Comparison of ENCODE assay signal across 29 cellular contexts in genomic region chr12:78308701-78309100, GRCh38.
"Had no signal": no experiment of that assay in that cellular context is flagged by ENCODE, and none has a peak within 500 bp of the region (broad histone marks: within the 10 kb centered on the region; RNA-seq: fewer than 3 reads in every experiment).

No MANE protein-coding gene starts in this region.

- H3K36me3 Mint-ChIP-seq: activated naive CD4-positive, alpha-beta T cell treated with anti-CD3 and anti-CD28 coated beads, Interleukin-2, amount 10 ng/mL, durations not matched to agents 7 days and 5 days; activated naive CD4-positive, alpha-beta T cell treated with anti-CD3 and anti-CD28 coated beads, Interleukin-2, amount 50 U/mL, for 72 hours; activated naive CD8-positive, alpha-beta T cell treated with anti-CD3 and anti-CD28 coated beads, Interleukin-2, amount 10 ng/mL, durations not matched to agents 7 days and 5 days; brain had no signal

- DNase-seq: activated CD4-positive, alpha-beta memory T cell treated with anti-CD3 and anti-CD28 coated beads, Interleukin-2, amount 10 ng/mL, durations not matched to agents 7 days and 5 days; activated CD4-positive, alpha-beta T cell treated with anti-CD3 and anti-CD28 coated beads for 1 hour; activated CD4-positive, alpha-beta T cell treated with anti-CD3 and anti-CD28 coated beads for 4 hours; activated CD4-positive, alpha-beta T cell treated with anti-CD3 and anti-CD28 coated beads, Interleukin-2, amount 10 ng/mL, durations not matched to agents 7 days and 5 days; activated CD4-positive, alpha-beta T cell treated with anti-CD3 and anti-CD28 coated beads, Interleukin-2, amount 50 U/mL, for 4 hours; activated CD8-positive, alpha-beta memory T cell treated with anti-CD3 and anti-CD28 coated beads, Interleukin-2, amount 50 U/mL, for 48 hours; activated gamma-delta T cell; activated naive CD4-positive, alpha-beta T cell; activated naive CD4-positive, alpha-beta T cell treated with anti-CD3 and anti-CD28 coated beads, Interleukin-2, amount 10 ng/mL, durations not matched to agents 7 days and 5 days; activated naive CD8-positive, alpha-beta T cell treated with anti-CD3 and anti-CD28 coated beads, Interleukin-2, amount 10 ng/mL, durations not matched to agents 7 days and 5 days; activated T-cell treated with anti-CD3 and anti-CD28 coated beads for 4 hours; activated T-cell treated with anti-CD3 and anti-CD28 coated beads, Interleukin-2, amount 50 U/mL, for 24 hours; activated T-cell treated with anti-CD3 and anti-CD28 coated beads, Interleukin-2, amount 50 U/mL, for 72 hours; caudate nucleus; cortex of kidney; dermis blood vessel endothelial cell; effector CD4-positive, alpha-beta T cell; effector memory CD8-positive, alpha-beta T cell; foreskin fibroblast; gastrocnemius medialis; glutamatergic neuron; heart left ventricle; T-helper 2 cell had no signal

- H3K9me3 Mint-ChIP-seq: activated CD4-positive, alpha-beta T cell treated with anti-CD3 and anti-CD28 coated beads, Interleukin-2, amount 10 ng/mL, durations not matched to agents 7 days and 5 days; activated naive CD4-positive, alpha-beta T cell treated with anti-CD3 and anti-CD28 coated beads, Interleukin-2, amount 10 ng/mL, durations not matched to agents 7 days and 5 days; activated naive CD8-positive, alpha-beta T cell treated with anti-CD3 and anti-CD28 coated beads, Interleukin-2, amount 10 ng/mL, durations not matched to agents 7 days and 5 days had no signal

- H3K4me3 Mint-ChIP-seq: activated CD4-positive, alpha-beta memory T cell treated with anti-CD3 and anti-CD28 coated beads, Interleukin-2, amount 10 ng/mL, durations not matched to agents 7 days and 5 days; activated CD4-positive, alpha-beta T cell treated with anti-CD3 and anti-CD28 coated beads, Interleukin-2, amount 10 ng/mL, durations not matched to agents 7 days and 5 days; activated naive CD4-positive, alpha-beta T cell treated with anti-CD3 and anti-CD28 coated beads, Interleukin-2, amount 10 ng/mL, durations not matched to agents 7 days and 5 days; activated naive CD8-positive, alpha-beta T cell treated with anti-CD3 and anti-CD28 coated beads, Interleukin-2, amount 10 ng/mL, durations not matched to agents 7 days and 5 days; activated T-cell treated with anti-CD3 and anti-CD28 coated beads, Interleukin-2, amount 50 U/mL, for 24 hours; activated T-cell treated with anti-CD3 and anti-CD28 coated beads, Interleukin-2, amount 50 U/mL, for 72 hours; brain; effector memory CD8-positive, alpha-beta T cell; WTC11 had no signal

- H3K27ac ChIP-seq: ascending aorta, breast epithelium, gastrocnemius medialis, heart left ventricle, VCaP had no signal

- H3K4me1 Mint-ChIP-seq: activated CD4-positive, alpha-beta memory T cell treated with anti-CD3 and anti-CD28 coated beads, Interleukin-2, amount 10 ng/mL, durations not matched to agents 7 days and 5 days; activated CD4-positive, alpha-beta T cell treated with anti-CD3 and anti-CD28 coated beads, Interleukin-2, amount 10 ng/mL, durations not matched to agents 7 days and 5 days; activated naive CD4-positive, alpha-beta T cell treated with anti-CD3 and anti-CD28 coated beads, Interleukin-2, amount 10 ng/mL, durations not matched to agents 7 days and 5 days; activated naive CD8-positive, alpha-beta T cell treated with anti-CD3 and anti-CD28 coated beads, Interleukin-2, amount 10 ng/mL, durations not matched to agents 7 days and 5 days; brain; WTC11 had no signal

- H3K27ac Mint-ChIP-seq: activated CD4-positive, alpha-beta memory T cell treated with anti-CD3 and anti-CD28 coated beads, Interleukin-2, amount 10 ng/mL, durations not matched to agents 7 days and 5 days; activated CD4-positive, alpha-beta T cell treated with anti-CD3 and anti-CD28 coated beads, Interleukin-2, amount 10 ng/mL, durations not matched to agents 7 days and 5 days; activated naive CD4-positive, alpha-beta T cell treated with anti-CD3 and anti-CD28 coated beads, Interleukin-2, amount 10 ng/mL, durations not matched to agents 7 days and 5 days; activated naive CD4-positive, alpha-beta T cell treated with anti-CD3 and anti-CD28 coated beads, Interleukin-2, amount 50 U/mL, for 72 hours; activated naive CD8-positive, alpha-beta T cell treated with anti-CD3 and anti-CD28 coated beads, Interleukin-2, amount 10 ng/mL, durations not matched to agents 7 days and 5 days; activated T-cell treated with anti-CD3 and anti-CD28 coated beads, Interleukin-2, amount 50 U/mL, for 24 hours; activated T-cell treated with anti-CD3 and anti-CD28 coated beads, Interleukin-2, amount 50 U/mL, for 72 hours; brain; effector memory CD8-positive, alpha-beta T cell; WTC11 had no signal

- H3K9me3 ChIP-seq: ascending aorta, breast epithelium, gastrocnemius medialis, heart left ventricle had no signal

- H3K4me1 ChIP-seq: ascending aorta, breast epithelium, gastrocnemius medialis, heart left ventricle had no signal

- H3K4me3 ChIP-seq: ascending aorta, breast epithelium, gastrocnemius medialis, heart left ventricle had no signal

- H3K27me3 ChIP-seq: ascending aorta, breast epithelium, gastrocnemius medialis, heart left ventricle had no signal

- H3K36me3 ChIP-seq: ascending aorta, breast epithelium, gastrocnemius medialis, heart left ventricle had no signal

- H3K27me3 Mint-ChIP-seq: activated CD4-positive, alpha-beta memory T cell treated with anti-CD3 and anti-CD28 coated beads, Interleukin-2, amount 10 ng/mL, durations not matched to agents 7 days and 5 days; activated CD4-positive, alpha-beta T cell treated with anti-CD3 and anti-CD28 coated beads, Interleukin-2, amount 10 ng/mL, durations not matched to agents 7 days and 5 days; activated naive CD4-positive, alpha-beta T cell treated with anti-CD3 and anti-CD28 coated beads, Interleukin-2, amount 10 ng/mL, durations not matched to agents 7 days and 5 days; activated naive CD8-positive, alpha-beta T cell treated with anti-CD3 and anti-CD28 coated beads, Interleukin-2, amount 10 ng/mL, durations not matched to agents 7 days and 5 days; activated T-cell treated with anti-CD3 and anti-CD28 coated beads, Interleukin-2, amount 50 U/mL, for 24 hours; brain; effector memory CD8-positive, alpha-beta T cell had no signal
